ENCODE assay signal across 9 cellular contexts in genomic region chr9:123111977-123112869, GRCh38.
DNase-seq lines count a peak whose midpoint lies in the region; ATAC-seq and TF ChIP-seq lines count a peak whose summit lies in the region.
"Had no signal": no experiment of that assay in that cellular context is flagged by ENCODE, and none has a peak within 500 bp of the region (broad histone marks: within the 10 kb centered on the region; RNA-seq: fewer than 3 reads in every experiment).

No MANE protein-coding gene starts in this region.

- H3K4me1 Mint-ChIP-seq in activated CD4-positive, alpha-beta T cell treated with anti-CD3 and anti-CD28 coated beads for 36 hours: peaks cover 17% of the 10 kb centered on the region
- H3K4me1 Mint-ChIP-seq in activated CD8-positive, alpha-beta T cell treated with anti-CD3 and anti-CD28 coated beads for 36 hours (ENCODE audit: low read depth): peaks cover 10% of the 10 kb centered on the region

- H3K4me1 ChIP-seq in spleen: peaks cover 0 to 17% (median 13%) of the 10 kb centered on the region in 6 donors

- DNase-seq in activated CD4-positive, alpha-beta T cell treated with anti-CD3 and anti-CD28 coated beads for 36 hours: peak; percentile 43
- DNase-seq in activated CD4-positive, alpha-beta T cell treated with anti-CD3 and anti-CD28 coated beads, Interleukin-2, amount 50 U/mL, for 1 hour: no peak
- DNase-seq in activated CD8-positive, alpha-beta T cell treated with anti-CD3 and anti-CD28 coated beads for 36 hours: peak; percentile 21
- peak; percentile 41 for DNase-seq in left cardiac atrium
- peak; percentile 79 for DNase-seq in spleen
- no peak for DNase-seq in SIG-M5 treated with dmso at 0.1 percent for 504 hours (lab: John Stamatoyannopoulos, UW; ENCODE audit: unreplicated experiment)
- DNase-seq in ACHN: no peak
- DNase-seq: MG63 had no signal

- H3K27ac ChIP-seq in spleen: peak overlapping the region in 6 of 8 donors; percentile 4 to 69 (median 36)

- H3K36me3 ChIP-seq in spleen: peaks cover 0 to 85% (median 32%) of the 10 kb centered on the region in 6 donors
- H3K36me3 ChIP-seq: MG63 had no signal

- H3K27me3 Mint-ChIP-seq in activated CD4-positive, alpha-beta T cell treated with anti-CD3 and anti-CD28 coated beads for 36 hours: no peaks in the 10 kb centered on the region
- H3K27me3 Mint-ChIP-seq in activated CD8-positive, alpha-beta T cell treated with anti-CD3 and anti-CD28 coated beads for 36 hours: no peaks in the 10 kb centered on the region

- POLR2A ChIA-PET in activated CD4-positive, alpha-beta T cell treated with anti-CD3 and anti-CD28 coated beads for 36 hours (lab: Charles Lee): no interaction called here
- POLR2A ChIA-PET in activated CD8-positive, alpha-beta T cell treated with anti-CD3 and anti-CD28 coated beads for 36 hours (lab: Charles Lee): interaction anchor here (1.3 kb wide), 1 partner anchor 13 kb away, joined by 4 read pairs; no protein-coding TSS in a partner anchor

- H3K9me3 Mint-ChIP-seq in activated CD4-positive, alpha-beta T cell treated with anti-CD3 and anti-CD28 coated beads for 36 hours (ENCODE audit: low read depth): no peaks in the 10 kb centered on the region
- no peaks in the 10 kb centered on the region for H3K9me3 Mint-ChIP-seq in activated CD8-positive, alpha-beta T cell treated with anti-CD3 and anti-CD28 coated beads for 36 hours

- TF ChIP-seq CTCF in activated CD8-positive, alpha-beta T cell treated with anti-CD3 and anti-CD28 coated beads for 36 hours (IDR thresholded peaks at IDR 0.05): no peak
- no peak for TF ChIP-seq CTCF in spleen (IDR thresholded peaks at IDR 0.05 in 8 of 11, conservative IDR thresholded peaks at IDR 0.05 in 3 of 11)

- H3K4me3 Mint-ChIP-seq in activated CD4-positive, alpha-beta T cell treated with anti-CD3 and anti-CD28 coated beads for 36 hours: no peak overlapping the region
- no peak overlapping the region for H3K4me3 Mint-ChIP-seq in activated CD8-positive, alpha-beta T cell treated with anti-CD3 and anti-CD28 coated beads for 36 hours

- H3K36me3 Mint-ChIP-seq in activated CD4-positive, alpha-beta T cell treated with anti-CD3 and anti-CD28 coated beads for 36 hours (ENCODE audit: low read depth): peaks cover 2% of the 10 kb centered on the region
- H3K36me3 Mint-ChIP-seq in activated CD8-positive, alpha-beta T cell treated with anti-CD3 and anti-CD28 coated beads for 36 hours (ENCODE audit: low read depth): no peaks in the 10 kb centered on the region

- H3K4me3 ChIP-seq in spleen: no peak overlapping the region
- H3K4me3 ChIP-seq: MG63 had no signal

- H3K9me3 ChIP-seq in spleen: no peaks in the 10 kb centered on the region
- H3K9me3 ChIP-seq: MG63 had no signal

- CTCF ChIA-PET in activated CD4-positive, alpha-beta T cell treated with anti-CD3 and anti-CD28 coated beads for 36 hours (lab: Charles Lee): interaction anchor here (1.8 kb wide), 1 partner anchor 236 kb away, joined by 4 read pairs; no protein-coding TSS in a partner anchor
- CTCF ChIA-PET in activated CD8-positive, alpha-beta T cell treated with anti-CD3 and anti-CD28 coated beads for 36 hours (lab: Charles Lee): interaction anchor here (0.8 to 1.1 kb wide), 2 partner anchors 113 to 238 kb away, joined by 3 read pairs; no protein-coding TSS in a partner anchor

- peak; percentile 78 for ATAC-seq in activated CD4-positive, alpha-beta T cell treated with anti-CD3 and anti-CD28 coated beads for 36 hours
- ATAC-seq in activated CD8-positive, alpha-beta T cell treated with anti-CD3 and anti-CD28 coated beads for 36 hours: peak; percentile 76
- ATAC-seq in left cardiac atrium: peak; percentile 71 to 76
- no peak for ATAC-seq in GM21381 (IDR thresholded peaks at IDR 0.05; ENCODE audit: unreplicated experiment)

- intact Hi-C loops in activated CD4-positive, alpha-beta T cell treated with anti-CD3 and anti-CD28 coated beads for 36 hours (cut with DNase I, micrococcal nuclease): no loop called here
- intact Hi-C loops in activated CD8-positive, alpha-beta T cell treated with anti-CD3 and anti-CD28 coated beads for 36 hours (cut with micrococcal nuclease): no loop called here
- intact Hi-C loops in left cardiac atrium (cut with DNase I): no loop called here
- intact Hi-C loops in spleen (cut with DNase I; ENCODE audit: low total_unique reads): no loop called here

- no peak for TF ChIP-seq POLR2A in spleen (IDR thresholded peaks at IDR 0.05)

- no peaks in the 10 kb centered on the region for H3K27me3 ChIP-seq in spleen (replicated peaks in 1 of 7)
- H3K27me3 ChIP-seq: MG63 had no signal

- no peak overlapping the region for H3K27ac Mint-ChIP-seq in activated CD4-positive, alpha-beta T cell treated with anti-CD3 and anti-CD28 coated beads for 36 hours
- H3K27ac Mint-ChIP-seq in activated CD8-positive, alpha-beta T cell treated with anti-CD3 and anti-CD28 coated beads for 36 hours: peak overlapping the region; percentile 58

- in situ Hi-C loops in ACHN (cut with HindIII; ENCODE audit: low pct_ligation_motif_present, low pct_unique_long_range_greater_than_20kb, low sequenced_read_pairs): no loop called here

- WGBS in spleen, 5 donors: 62 to 70% (median 64%) methylated on average over 31 to 39 of the region's 39 CpGs

Comparison
In these comparisons a context has a peak if more than half of its experiments do, and no peak if none do; other contexts are left out.
1. DNase-seq: peak in activated CD4-positive, alpha-beta T cell treated with anti-CD3 and anti-CD28 coated beads for 36 hours (single experiment), activated CD8-positive, alpha-beta T cell treated with anti-CD3 and anti-CD28 coated beads for 36 hours (single experiment), left cardiac atrium (single experiment) and spleen (single experiment); none in activated CD4-positive, alpha-beta T cell treated with anti-CD3 and anti-CD28 coated beads, Interleukin-2, amount 50 U/mL, for 1 hour (single experiment), SIG-M5 treated with dmso at 0.1 percent for 504 hours (single experiment) and ACHN (single experiment).